ENCODE assay signal across 14 cellular contexts in the genomic region with DNA sequence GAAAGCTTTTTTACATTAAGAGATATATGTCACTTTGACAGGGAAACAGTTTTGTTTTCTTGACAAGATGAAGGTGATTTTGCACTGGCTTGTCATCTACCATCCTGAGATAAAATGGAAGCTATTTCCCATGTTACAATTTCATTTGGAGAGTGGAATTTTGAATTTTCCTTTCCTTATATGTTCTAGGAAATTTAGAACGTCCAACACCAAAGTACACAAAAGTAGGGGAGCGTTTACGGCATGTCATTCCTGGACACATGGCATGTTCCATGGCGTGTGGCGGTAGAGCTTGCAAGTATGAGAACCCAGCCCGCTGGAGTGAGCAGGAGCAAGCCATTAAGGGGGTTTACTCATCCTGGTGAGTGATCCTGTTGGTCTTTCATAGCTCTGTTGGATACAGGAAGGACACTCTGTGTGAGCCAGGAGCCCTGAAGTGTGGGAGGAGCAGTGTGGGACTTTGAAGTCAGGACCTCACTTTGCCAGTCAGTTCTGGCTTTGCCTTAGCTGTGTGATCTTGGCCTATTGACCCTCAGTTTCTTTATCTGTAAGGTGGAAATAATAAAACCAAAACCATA. TPM values are rescaled to one million over a fixed set of nuclear protein-coding genes. Genes with fewer than 3 reads are reported as not detected.
DNase-seq lines count a peak whose midpoint lies in the region; ATAC-seq and TF ChIP-seq lines count a peak whose summit lies in the region.
"Had no signal": no experiment of that assay in that cellular context is flagged by ENCODE, and none has a peak within 500 bp of the region (broad histone marks: within the 10 kb centered on the region; RNA-seq: fewer than 3 reads in every experiment).

No MANE protein-coding gene starts in this region.

- no peak for ATAC-seq in HG02970 (IDR thresholded peaks at IDR 0.05; ENCODE audit: low FRiP score, unreplicated experiment)
- ATAC-seq: activated CD4-positive, alpha-beta T cell treated with anti-CD3 and anti-CD28 coated beads for 36 hours had no signal

- no peaks in the 10 kb centered on the region for H3K27me3 ChIP-seq in ACC112 (ENCODE audit: insufficient read depth, low read length)
- H3K27me3 ChIP-seq: ovary, SJCRH30, upper lobe of left lung had no signal

- H3K4me1 ChIP-seq in ACC112 (ENCODE audit: control insufficient read depth, insufficient read depth, low read length, unreplicated experiment) (peaks cover 27% of the 10 kb centered on the region), HEK293 (ENCODE audit: control insufficient read depth, insufficient read depth, low read length) (no peaks in the 10 kb centered on the region)
- H3K4me1 ChIP-seq: SJCRH30 had no signal

- peak overlapping the region; percentile 65 for H3K27ac ChIP-seq in ACC112 (ENCODE audit: low read depth, low read length)
- no peak overlapping the region for H3K27ac ChIP-seq in HEK293 (ENCODE audit: extremely low read depth, low read depth, low read length)
- H3K27ac ChIP-seq: C4-2B, ovary, SJCRH30, upper lobe of left lung had no signal

- H3K4me3 Mint-ChIP-seq in activated CD4-positive, alpha-beta memory T cell treated with anti-CD3 and anti-CD28 coated beads, Interleukin-2, amount 10 ng/mL, durations not matched to agents 7 days and 5 days, result no peak overlapping the region
- H3K4me3 Mint-ChIP-seq: activated CD4-positive, alpha-beta T cell treated with anti-CD3 and anti-CD28 coated beads for 36 hours had no signal

- POLR2A ChIA-PET in HEK293 (lab: Yijun Ruan, JAX), result interaction anchor here (0.9 kb wide), 2 partner anchors 13 to 81 kb away, joined by 3 to 4 read pairs; no protein-coding TSS in a partner anchor
- POLR2A ChIA-PET in activated CD4-positive, alpha-beta memory T cell treated with anti-CD3 and anti-CD28 coated beads, Interleukin-2, amount 10 ng/mL, durations not matched to agents 7 days and 5 days (lab: Charles Lee), result no interaction called here

- H3K9me3 ChIP-seq in HEK293 (ENCODE audit: control insufficient read depth, insufficient read depth, low read depth, low read length), result no peaks in the 10 kb centered on the region
- H3K9me3 ChIP-seq: ovary, SJCRH30, upper lobe of left lung had no signal

- no peak overlapping the region for H2AFZ ChIP-seq in ACC112 (ENCODE audit: low read length, unreplicated experiment)

- TF ChIP-seq CTCF in HEK293 (tag by site-specific recombination; IDR thresholded peaks at IDR 0.05), result no peak
- TF ChIP-seq CTCF in astrocyte of the cerebellum (IDR thresholded peaks at IDR 0.05; ENCODE audit: low read depth, low read length, missing control alignments), result no peak

- no peaks in the 10 kb centered on the region for H3K9me3 Mint-ChIP-seq in activated CD4-positive, alpha-beta memory T cell treated with anti-CD3 and anti-CD28 coated beads, Interleukin-2, amount 10 ng/mL, durations not matched to agents 7 days and 5 days

- CTCF ChIA-PET in HEK293 (lab: Yijun Ruan, JAX), result interaction anchor here (0.7 kb wide), 1 partner anchor 19 kb away, joined by 3 read pairs; no protein-coding TSS in a partner anchor
- CTCF ChIA-PET in activated CD4-positive, alpha-beta memory T cell treated with anti-CD3 and anti-CD28 coated beads, Interleukin-2, amount 10 ng/mL, durations not matched to agents 7 days and 5 days (lab: Charles Lee), result interaction anchor here (1.0 to 2.1 kb wide), 3 partner anchors 19 to 128 kb away, joined by 4 to 8 read pairs (median 6); no protein-coding TSS in a partner anchor

- H3K36me3 ChIP-seq in ACC112 (ENCODE audit: insufficient read depth, low read length) (0 out of 2 replicates have a peak, but pooled peaks cover 4% of the 10 kb centered on the region), HEK293 (ENCODE audit: control insufficient read depth in 2 of 2, insufficient read depth in 1 of 2, low read length in 2 of 2) (peaks cover 0 to 5% of the 10 kb centered on the region in 2 experiments; a peak in 1 of 3 replicates)
- H3K36me3 ChIP-seq: ovary, upper lobe of left lung had no signal

- no peaks in the 10 kb centered on the region for H3K79me2 ChIP-seq in ACC112 (ENCODE audit: control insufficient read depth, insufficient read depth, low read length, unreplicated experiment)

- no peaks in the 10 kb centered on the region for H3K27me3 Mint-ChIP-seq in activated CD4-positive, alpha-beta memory T cell treated with anti-CD3 and anti-CD28 coated beads, Interleukin-2, amount 10 ng/mL, durations not matched to agents 7 days and 5 days
- H3K27me3 Mint-ChIP-seq: activated CD4-positive, alpha-beta T cell treated with anti-CD3 and anti-CD28 coated beads for 36 hours had no signal

- H3K27ac Mint-ChIP-seq in activated CD4-positive, alpha-beta memory T cell treated with anti-CD3 and anti-CD28 coated beads, Interleukin-2, amount 10 ng/mL, durations not matched to agents 7 days and 5 days, result no peak overlapping the region
- H3K27ac Mint-ChIP-seq: activated CD4-positive, alpha-beta T cell treated with anti-CD3 and anti-CD28 coated beads for 36 hours had no signal

- no peaks in the 10 kb centered on the region for H3K36me3 Mint-ChIP-seq in activated CD4-positive, alpha-beta memory T cell treated with anti-CD3 and anti-CD28 coated beads, Interleukin-2, amount 10 ng/mL, durations not matched to agents 7 days and 5 days (ENCODE audit: low read depth)

- H3K4me3 ChIP-seq in ACC112 (ENCODE audit: low read depth, low read length) (no peak overlapping the region), HEK293 (ENCODE audit: low read depth, low read length) (no peak overlapping the region), astrocyte of the cerebellum (ENCODE audit: low read depth, low read length) (no peak overlapping the region)
- H3K4me3 ChIP-seq: ovary, SJCRH30, upper lobe of left lung had no signal

- peak; percentile 55 for DNase-seq in astrocyte of the cerebellum (ENCODE audit: low read depth)
- peak; percentile 39 for DNase-seq in iris pigment epithelial cell (ENCODE audit: low read depth)
- DNase-seq in occipital lobe (lab: John Stamatoyannopoulos, UW), result no peak
- no peak for DNase-seq in activated CD4-positive, alpha-beta memory T cell treated with anti-CD3 and anti-CD28 coated beads, Interleukin-2, amount 10 ng/mL, durations not matched to agents 7 days and 5 days
- no peak for DNase-seq in stimulated activated naive CD4-positive, alpha-beta T cell (lab: John Stamatoyannopoulos, UW)
- DNase-seq: activated CD4-positive, alpha-beta T cell treated with anti-CD3 and anti-CD28 coated beads for 36 hours; NCI-H2107; ovary; SJCRH30 had no signal

- in situ Hi-C loops in astrocyte of the cerebellum (cut with HindIII; ENCODE audit: low sequenced_read_pairs), result no loop called here

- peaks cover 16% of the 10 kb centered on the region for H3K4me1 Mint-ChIP-seq in activated CD4-positive, alpha-beta memory T cell treated with anti-CD3 and anti-CD28 coated beads, Interleukin-2, amount 10 ng/mL, durations not matched to agents 7 days and 5 days

TF ChIP-seq in HEK293, 187 proteins besides CTCF, POLR2A, EP300 and RAD21 (continues in another document):
- TF ChIP-seq SP7 (tag by site-specific recombination; IDR thresholded peaks at IDR 0.05), result peak; percentile 14; the same call in 1 of the 2 replicates
- no peak for TF ChIP-seq ZNF514 (tag by site-specific recombination; IDR thresholded peaks at IDR 0.05)
- peak; percentile 28 for TF ChIP-seq ZNF335 (tag by site-specific recombination; conservative IDR thresholded peaks at IDR 0.05)
- peak; percentile 48 for TF ChIP-seq ZFHX2 (tag by site-specific recombination; conservative IDR thresholded peaks at IDR 0.05)
- TF ChIP-seq ZNF280C (tag by site-specific recombination; IDR thresholded peaks at IDR 0.05), result no peak
- peak; percentile 45; the same call in 1 of the 2 replicates for TF ChIP-seq PRDM10 (tag by site-specific recombination; IDR thresholded peaks at IDR 0.05)

RNA-seq across cellular contexts. Expression of gene PTPDC1, which starts 0.9 kb away (rescaled TPM):
- 20.0 TPM for total RNA-seq in occipital lobe
- 1 to 10 TPM; 3.9 TPM for total RNA-seq in activated CD4-positive, alpha-beta memory T cell treated with anti-CD3 and anti-CD28 coated beads, Interleukin-2, amount 10 ng/mL, durations not matched to agents 7 days and 5 days

Comparison
In these comparisons a context has a peak if more than half of its experiments do, and no peak if none do; other contexts are left out.
1. DNase-seq: peak in astrocyte of the cerebellum (single experiment) and iris pigment epithelial cell (single experiment); none in occipital lobe (single experiment), activated CD4-positive, alpha-beta memory T cell treated with anti-CD3 and anti-CD28 coated beads, Interleukin-2, amount 10 ng/mL, durations not matched to agents 7 days and 5 days (single experiment) and stimulated activated naive CD4-positive, alpha-beta T cell (0 of 6).